In the genomic region with DNA sequence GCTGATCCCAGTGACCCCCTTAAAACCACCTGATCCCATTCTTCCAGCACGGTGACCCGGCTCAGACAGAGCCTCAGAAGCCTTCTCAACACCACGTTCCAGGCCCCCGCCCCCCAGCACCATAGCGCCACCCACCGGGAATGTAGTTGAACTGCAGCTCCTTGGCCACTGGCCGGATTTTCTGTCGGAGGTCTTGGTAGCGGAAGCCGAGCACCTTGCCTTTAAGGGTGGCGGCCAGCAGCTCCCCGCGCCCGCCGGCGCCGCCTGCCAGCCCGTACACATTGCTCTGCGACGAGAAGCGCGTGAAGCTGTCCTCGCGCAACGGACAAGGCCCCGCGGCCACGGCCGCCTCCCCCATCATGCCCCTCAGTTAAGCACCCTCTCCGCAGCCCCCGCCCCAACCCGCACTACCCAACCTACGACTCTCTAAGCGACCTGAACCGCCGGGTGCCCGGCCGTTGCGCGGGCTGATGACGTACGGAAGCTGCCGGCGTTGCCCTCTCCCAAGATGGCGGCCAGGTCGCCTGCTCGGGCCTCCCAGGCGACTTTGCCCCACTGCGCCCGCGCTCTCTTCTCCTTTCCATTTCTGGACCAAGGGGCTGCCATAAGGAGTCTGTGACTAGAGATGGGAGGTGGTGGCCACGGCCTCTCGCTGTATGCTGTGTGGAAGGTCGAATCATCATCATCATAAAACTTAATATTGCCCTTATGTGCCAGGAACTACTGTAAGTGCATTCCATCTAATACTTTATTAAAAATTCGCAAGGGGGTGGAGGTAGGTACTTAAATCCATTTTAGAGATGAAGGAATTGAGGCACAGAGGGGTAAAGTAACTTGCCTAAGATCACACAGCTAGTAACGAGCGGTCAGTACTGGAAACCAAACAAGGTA, we compare ENCODE assay signal across 1 cellular context.
A peak's percentile ranks its signal among the peaks of the same experiment; 100 is the strongest.
TF ChIP-seq lines count a peak whose summit lies in the region.

A gene (minus strand): TSS at position 420 of the 891 bp plus-strand sequence. CDS start 59 bp downstream, at position 361.

TF ChIP-seq in SK-N-SH, 30 proteins besides CTCF, POLR2A, EP300 and RAD21 (continued from another document):
- TF ChIP-seq MXI1 (IDR thresholded peaks at IDR 0.05; ENCODE audit: low read depth, low read length) (peak; percentile 41; the same call in 1 of the 2 replicates), RCOR1 (IDR thresholded peaks at IDR 0.05; ENCODE audit: low read length) (peak; percentile 70), GABPA (IDR thresholded peaks at IDR 0.05; ENCODE audit: low read depth) (peak; percentile 39), GATA2 (CRISPR knock-in tag; IDR thresholded peaks at IDR 0.05) (no peak), NFIC (IDR thresholded peaks at IDR 0.05; ENCODE audit: borderline replicate concordance) (no peak), NRF1 (IDR thresholded peaks at IDR 0.05; ENCODE audit: low read depth, low read length) (0 out of 2 replicates have a peak, but pooled peaks have one; percentile 16), POLR2AphosphoS5 (IDR thresholded peaks at IDR 0.05; ENCODE audit: low read depth, low read length) (no peak; the same call in 1 of the 2 replicates), YY1 (IDR thresholded peaks at IDR 0.05; ENCODE audit: low read depth) (peak; percentile 99), TCF12 (IDR thresholded peaks at IDR 0.05) (no peak), FOXM1 (IDR thresholded peaks at IDR 0.05; ENCODE audit: low read depth) (no peak)
- TF ChIP-seq, protein P1, sequence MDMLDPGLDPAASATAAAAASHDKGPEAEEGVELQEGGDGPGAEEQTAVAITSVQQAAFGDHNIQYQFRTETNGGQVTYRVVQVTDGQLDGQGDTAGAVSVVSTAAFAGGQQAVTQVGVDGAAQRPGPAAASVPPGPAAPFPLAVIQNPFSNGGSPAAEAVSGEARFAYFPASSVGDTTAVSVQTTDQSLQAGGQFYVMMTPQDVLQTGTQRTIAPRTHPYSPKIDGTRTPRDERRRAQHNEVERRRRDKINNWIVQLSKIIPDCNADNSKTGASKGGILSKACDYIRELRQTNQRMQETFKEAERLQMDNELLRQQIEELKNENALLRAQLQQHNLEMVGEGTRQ (IDR thresholded peaks at IDR 0.05; ENCODE audit: borderline replicate concordance, low read depth, low read length), result no peak
- TF ChIP-seq, protein P2, sequence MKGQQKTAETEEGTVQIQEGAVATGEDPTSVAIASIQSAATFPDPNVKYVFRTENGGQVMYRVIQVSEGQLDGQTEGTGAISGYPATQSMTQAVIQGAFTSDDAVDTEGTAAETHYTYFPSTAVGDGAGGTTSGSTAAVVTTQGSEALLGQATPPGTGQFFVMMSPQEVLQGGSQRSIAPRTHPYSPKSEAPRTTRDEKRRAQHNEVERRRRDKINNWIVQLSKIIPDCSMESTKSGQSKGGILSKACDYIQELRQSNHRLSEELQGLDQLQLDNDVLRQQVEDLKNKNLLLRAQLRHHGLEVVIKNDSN (IDR thresholded peaks at IDR 0.05; ENCODE audit: borderline replicate concordance, low read depth), result no peak
TF ChIP-seq in SK-N-SH: peak in this region for 13.
